Comparison of ENCODE assay signal across 22 cellular contexts in the genomic region with DNA sequence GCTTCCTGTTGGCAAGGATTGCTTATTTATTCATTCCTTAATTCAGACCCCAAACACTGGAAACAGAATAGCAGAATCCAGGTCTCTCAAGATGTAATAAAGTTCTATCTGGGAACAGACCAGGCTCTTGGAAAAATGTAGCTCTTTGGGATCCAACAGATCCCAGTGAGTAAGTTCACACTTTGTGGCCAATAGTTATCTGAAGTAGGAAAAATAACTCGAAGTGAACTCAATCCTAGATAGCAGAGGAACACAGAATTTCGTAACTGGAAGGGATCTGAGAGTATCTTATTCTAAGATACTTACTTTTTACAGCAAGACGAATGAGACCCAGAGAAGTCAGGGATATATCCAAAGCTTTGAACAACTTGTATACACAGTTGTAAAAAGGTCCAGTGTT.
"Had no signal": no experiment of that assay in that cellular context is flagged by ENCODE, and none has a peak within 500 bp of the region (broad histone marks: within the 10 kb centered on the region; RNA-seq: fewer than 3 reads in every experiment).

No MANE protein-coding gene starts in this region.

- H3K4me3 ChIP-seq: left lung, lower lobe of right lung, psoas muscle, sigmoid colon, spleen, tibial nerve, uterus had no signal

- H3K36me3 ChIP-seq: uterus had no signal

- ATAC-seq: left colon; left lung; lower lobe of right lung; naive thymus-derived CD8-positive, alpha-beta T cell; psoas muscle; stimulated activated effector memory CD8-positive, alpha-beta T cell treated with anti-CD3 and anti-CD28 coated beads, Interleukin-12 subunit alpha, Interleukin-12 subunit beta, amount 100 ng/mL, for 72 hours; stimulated activated naive CD8-positive, alpha-beta T cell treated with anti-CD3 and anti-CD28 coated beads, Interleukin-15, amount 100 ng/mL, for 72 hours had no signal

- H3K9me3 ChIP-seq: left lung, lower lobe of right lung, psoas muscle, sigmoid colon, spleen, tibial nerve, uterus had no signal

- H3K4me1 ChIP-seq: left lung, lower lobe of right lung, parathyroid adenoma, sigmoid colon, spleen, uterus had no signal

- DNase-seq: hypothalamus; immature natural killer cell; kidney; left colon; left lung; lower lobe of right lung; mammary epithelial cell; mesenchymal stem cell; naive thymus-derived CD8-positive, alpha-beta T cell; nucleus accumbens; psoas muscle; sigmoid colon; small intestine; spleen; stimulated activated CD4-positive, alpha-beta T cell treated with anti-CD3 and anti-CD28 coated beads, Interleukin-4, amount 100 ng/mL, for 24 hours; stimulated activated naive CD4-positive, alpha-beta T cell; stimulated activated naive CD8-positive, alpha-beta T cell treated with anti-CD3 and anti-CD28 coated beads, Interleukin-15, amount 100 ng/mL, for 72 hours; substantia nigra; uterus had no signal

- H3K27ac ChIP-seq: left lung, lower lobe of right lung, parathyroid adenoma, psoas muscle, sigmoid colon, spleen, tibial nerve, uterus had no signal

- H3K27me3 ChIP-seq: left lung, sigmoid colon, tibial nerve, uterus had no signal
